ENCODE assay signal across 2 cellular contexts in genomic region chr11:108857382-108857781, GRCh38.
TF ChIP-seq lines count a peak whose summit lies in the region.

No MANE protein-coding gene starts in this region.

TF ChIP-seq in liver, 16 proteins besides CTCF, POLR2A, EP300 and RAD21 (continued from another document):
- no peak for TF ChIP-seq MAX (IDR thresholded peaks at IDR 0.05)

TF ChIP-seq in HepG2, 621 proteins besides CTCF, POLR2A, EP300 and RAD21 (continued from another document):
- TF ChIP-seq ZBED4 (CRISPR knock-in tag; IDR thresholded peaks at IDR 0.05; ENCODE audit: borderline replicate concordance) = no peak
- no peak for TF ChIP-seq ZNF138 (CRISPR knock-in tag; IDR thresholded peaks at IDR 0.05; ENCODE audit: low read depth)
- no peak for TF ChIP-seq PAX8 (CRISPR knock-in tag; IDR thresholded peaks at IDR 0.05; ENCODE audit: borderline replicate concordance)
- no peak for TF ChIP-seq SNAPC5 (CRISPR knock-in tag; IDR thresholded peaks at IDR 0.05; ENCODE audit: borderline replicate concordance)
- TF ChIP-seq TFDP1 (CRISPR knock-in tag; IDR thresholded peaks at IDR 0.05; ENCODE audit: borderline replicate concordance) = no peak
- no peak for TF ChIP-seq ZNF552 (CRISPR knock-in tag; IDR thresholded peaks at IDR 0.05; ENCODE audit: borderline replicate concordance)
- no peak for TF ChIP-seq PRDM10 (CRISPR knock-in tag; IDR thresholded peaks at IDR 0.05; ENCODE audit: low read depth)
- no peak for TF ChIP-seq LRRFIP1 (CRISPR knock-in tag; conservative IDR thresholded peaks at IDR 0.05)
- no peak for TF ChIP-seq TEAD3 (CRISPR knock-in tag; optimal IDR thresholded peaks at IDR 0.05; ENCODE audit: borderline replicate concordance)
- TF ChIP-seq ZSCAN30 (CRISPR knock-in tag; IDR thresholded peaks at IDR 0.05) = no peak
- TF ChIP-seq ZNF234 (CRISPR knock-in tag; conservative IDR thresholded peaks at IDR 0.05) = no peak
- TF ChIP-seq ZNF569 (CRISPR knock-in tag; IDR thresholded peaks at IDR 0.05; ENCODE audit: borderline replicate concordance) = no peak
- TF ChIP-seq FOSL1 (CRISPR knock-in tag; IDR thresholded peaks at IDR 0.05; ENCODE audit: borderline replicate concordance) = no peak
- no peak for TF ChIP-seq BCL6 (CRISPR knock-in tag; IDR thresholded peaks at IDR 0.05)
- no peak for TF ChIP-seq TIGD3 (CRISPR knock-in tag; IDR thresholded peaks at IDR 0.05; ENCODE audit: borderline replicate concordance)
- TF ChIP-seq ZNF281 (CRISPR knock-in tag; IDR thresholded peaks at IDR 0.05; ENCODE audit: borderline replicate concordance) = no peak
- no peak for TF ChIP-seq ZFP36L1 (CRISPR knock-in tag; IDR thresholded peaks at IDR 0.05)
TF ChIP-seq in HepG2: peak in this region for 0.
